In genomic region chr12:120972870-120973543, GRCh38 we compare ENCODE assay signal across 14 cellular contexts. TPM values are rescaled to one million over a fixed set of nuclear protein-coding genes. Genes with fewer than 3 reads are reported as not detected.
A peak's percentile ranks its signal among the peaks of the same experiment; 100 is the strongest.
DNase-seq lines count a peak whose midpoint lies in the region; ATAC-seq and TF ChIP-seq lines count a peak whose summit lies in the region.
"Had no signal": no experiment of that assay in that cellular context is flagged by ENCODE, and none has a peak within 500 bp of the region (broad histone marks: within the 10 kb centered on the region; RNA-seq: fewer than 3 reads in every experiment).

No MANE protein-coding gene starts in this region.

- ATAC-seq in GM23338: peak; percentile 89
- ATAC-seq in GM18858 (IDR thresholded peaks at IDR 0.05; ENCODE audit: unreplicated experiment): no peak
- ATAC-seq: T-helper 17 cell had no signal

- H4K20me1 ChIP-seq in GM23338 (replicated peaks; ENCODE audit: insufficient read depth) (no peaks in the 10 kb centered on the region), hepatocyte (ENCODE audit: insufficient read depth, poor library complexity, severe bottlenecking) (peaks cover 5% of the 10 kb centered on the region), neural progenitor cell (ENCODE audit: low read depth) (no peaks in the 10 kb centered on the region)

- no peaks in the 10 kb centered on the region for H3F3A ChIP-seq in GM23338 (replicated peaks; ENCODE audit: low read depth)
- H3F3A ChIP-seq in neural progenitor cell (ENCODE audit: low read depth): peaks cover 9% of the 10 kb centered on the region

- H3K4me3 ChIP-seq in GM23338 (no peak overlapping the region), hepatocyte (no peak overlapping the region), neural progenitor cell (no peak overlapping the region)
- H3K4me3 ChIP-seq: smooth muscle cell had no signal

- peak; percentile 91 for DNase-seq in GM23338 (ENCODE audit: low spot score)
- DNase-seq in NCI-H510A (lab: John Stamatoyannopoulos, UW): peak; percentile 61
- DNase-seq in hepatocyte (ENCODE audit: low spot score): peak; percentile 55
- peak; percentile 76 for DNase-seq in neural progenitor cell (ENCODE audit: low spot score)
- no peak for DNase-seq in activated naive CD4-positive, alpha-beta T cell treated with anti-CD3 and anti-CD28 coated beads, Interleukin-2, amount 50 U/mL, for 16 hours
- DNase-seq in NCI-H446 (lab: John Stamatoyannopoulos, UW): no peak
- DNase-seq in glutamatergic neuron: no peak
- DNase-seq: activated naive CD8-positive, alpha-beta T cell treated with anti-CD3 and anti-CD28 coated beads for 36 hours; CD4-positive, CD25-positive, alpha-beta regulatory T cell; T-helper 17 cell had no signal

- H3K4me2 ChIP-seq in GM23338 (no peak overlapping the region), hepatocyte (peak overlapping the region; percentile 26), neural progenitor cell (no peak overlapping the region)
- H3K4me2 ChIP-seq: smooth muscle cell had no signal

- H3K27me3 ChIP-seq in GM23338 (ENCODE audit: insufficient read depth) (no peaks in the 10 kb centered on the region), hepatocyte (no peaks in the 10 kb centered on the region), neural progenitor cell (no peaks in the 10 kb centered on the region)

- H3K4me3 Mint-ChIP-seq in GM23338 (no peak overlapping the region; the same call in 1 of the 3 replicates), neural progenitor cell (peak overlapping the region; percentile 52), glutamatergic neuron (ENCODE audit: unreplicated experiment) (no peak overlapping the region)
- H3K4me3 Mint-ChIP-seq: activated naive CD8-positive, alpha-beta T cell treated with anti-CD3 and anti-CD28 coated beads for 36 hours; T-helper 17 cell had no signal

- H3K9me3 ChIP-seq in hepatocyte (ENCODE audit: low read depth): no peaks in the 10 kb centered on the region
- H3K9me3 ChIP-seq in neural progenitor cell (ENCODE audit: low read depth): no peaks in the 10 kb centered on the region

- H3K36me3 ChIP-seq in GM23338 (ENCODE audit: insufficient read depth) (no peaks in the 10 kb centered on the region), hepatocyte (replicated peaks; ENCODE audit: insufficient read depth, low read depth) (no peaks in the 10 kb centered on the region), neural progenitor cell (no peaks in the 10 kb centered on the region)

- no peaks in the 10 kb centered on the region for H3K36me3 Mint-ChIP-seq in GM23338 (ENCODE audit: low read depth)
- H3K36me3 Mint-ChIP-seq in neural progenitor cell: no peaks in the 10 kb centered on the region
- no peaks in the 10 kb centered on the region for H3K36me3 Mint-ChIP-seq in glutamatergic neuron (ENCODE audit: unreplicated experiment)
- H3K36me3 Mint-ChIP-seq: activated naive CD8-positive, alpha-beta T cell treated with anti-CD3 and anti-CD28 coated beads for 36 hours; CD4-positive, CD25-positive, alpha-beta regulatory T cell had no signal

- no peaks in the 10 kb centered on the region for H3K79me2 ChIP-seq in GM23338 (replicated peaks; ENCODE audit: insufficient read depth)
- H3K79me2 ChIP-seq in hepatocyte: peaks cover 22% of the 10 kb centered on the region
- H3K79me2 ChIP-seq in neural progenitor cell (ENCODE audit: low read depth): no peaks in the 10 kb centered on the region

- peak overlapping the region; percentile 94 for H3K27ac Mint-ChIP-seq in GM23338
- peak overlapping the region; percentile 98 for H3K27ac Mint-ChIP-seq in neural progenitor cell
- H3K27ac Mint-ChIP-seq in glutamatergic neuron (ENCODE audit: unreplicated experiment): no peak overlapping the region
- H3K27ac Mint-ChIP-seq: activated naive CD8-positive, alpha-beta T cell treated with anti-CD3 and anti-CD28 coated beads for 36 hours; CD4-positive, CD25-positive, alpha-beta regulatory T cell; T-helper 17 cell had no signal

- H2AFZ ChIP-seq in GM23338 (peak overlapping the region; percentile 6; the same call in 1 of the 2 replicates), hepatocyte (no peak overlapping the region), neural progenitor cell (replicated peaks) (no peak overlapping the region)

- H3K27ac ChIP-seq in GM23338 (ENCODE audit: low read depth) (peak overlapping the region; percentile 52), hepatocyte (peak overlapping the region; percentile 34), neural progenitor cell (no peak overlapping the region)

- H3K4me1 ChIP-seq in GM23338 (ENCODE audit: insufficient read depth) (no peaks in the 10 kb centered on the region; the same call in 1 of the 2 replicates), hepatocyte (ENCODE audit: insufficient read depth) (no peaks in the 10 kb centered on the region), neural progenitor cell (no peaks in the 10 kb centered on the region)

- TF ChIP-seq CTCF in GM23338 (conservative IDR thresholded peaks at IDR 0.05; ENCODE audit: low read depth in 2 of 2) (no peak), hepatocyte (IDR thresholded peaks at IDR 0.05; ENCODE audit: poor library complexity) (no peak), neural progenitor cell (IDR thresholded peaks at IDR 0.05) (no peak), glutamatergic neuron (IDR thresholded peaks at IDR 0.05; ENCODE audit: partially characterized antibody, unreplicated experiment) (no peak)

- H3K9ac ChIP-seq in neural progenitor cell: no peak overlapping the region

- H3K9me3 Mint-ChIP-seq in GM23338: no peaks in the 10 kb centered on the region
- no peaks in the 10 kb centered on the region for H3K9me3 Mint-ChIP-seq in neural progenitor cell
- H3K9me3 Mint-ChIP-seq in glutamatergic neuron (ENCODE audit: unreplicated experiment): peaks cover 3% of the 10 kb centered on the region
- H3K9me3 Mint-ChIP-seq: activated naive CD8-positive, alpha-beta T cell treated with anti-CD3 and anti-CD28 coated beads for 36 hours; CD4-positive, CD25-positive, alpha-beta regulatory T cell had no signal

- no peaks in the 10 kb centered on the region for H3K9me2 ChIP-seq in GM23338 (ENCODE audit: insufficient read depth)
- H3K9me2 ChIP-seq in hepatocyte (replicated peaks; ENCODE audit: insufficient read depth): no peaks in the 10 kb centered on the region

- H3K27me3 Mint-ChIP-seq in GM23338 (ENCODE audit: insufficient read depth, low read depth, poor library complexity): peaks cover 8% of the 10 kb centered on the region
- peaks cover 6% of the 10 kb centered on the region for H3K27me3 Mint-ChIP-seq in neural progenitor cell (ENCODE audit: insufficient read depth, low read depth)
- H3K27me3 Mint-ChIP-seq in glutamatergic neuron (ENCODE audit: unreplicated experiment): peaks cover 3% of the 10 kb centered on the region
- H3K27me3 Mint-ChIP-seq: activated naive CD8-positive, alpha-beta T cell treated with anti-CD3 and anti-CD28 coated beads for 36 hours; T-helper 17 cell had no signal

- 48% methylated on average over 10 of the region's 10 CpGs for WGBS in hepatocyte (ENCODE audit: low lambda C conversion rate, missing lambda C conversion rate)

- H3K4me1 Mint-ChIP-seq in GM23338: peaks cover 16% of the 10 kb centered on the region
- peaks cover 31% of the 10 kb centered on the region for H3K4me1 Mint-ChIP-seq in neural progenitor cell
- H3K4me1 Mint-ChIP-seq in glutamatergic neuron (ENCODE audit: low read depth, unreplicated experiment): no peaks in the 10 kb centered on the region
- H3K4me1 Mint-ChIP-seq: T-helper 17 cell had no signal

TF ChIP-seq in GM23338, 12 proteins besides CTCF, POLR2A, EP300 and RAD21 (continues in another document):
- TF ChIP-seq POLR2AphosphoS5 (IDR thresholded peaks at IDR 0.05; ENCODE audit: low read depth): no peak
- TF ChIP-seq JUNB (IDR thresholded peaks at IDR 0.05; ENCODE audit: unreplicated experiment): no peak

RNA-seq across cellular contexts. Expression of gene HNF1A, which starts 5.3 kb away (rescaled TPM):
- not detected in 2 replicates for total RNA-seq in GM23338 (2014; rRNA removed; shearing (Covaris generic))
- polyA plus RNA-seq in GM23338 (2016; fragmentation: Nextera tagmentation; extraction: Ambion mirVana) (0.10 and 0.11 TPM in 2 replicates), hepatocyte (17.0 and 23.9 TPM in 2 replicates)
- total RNA-seq in hepatocyte (13.2 and 16.7 TPM in 2 replicates), neural progenitor cell (ENCODE audit: low replicate concordance) (not detected in 2 replicates), glutamatergic neuron (ENCODE audit: unreplicated experiment) (not detected)
- total RNA-seq: activated naive CD8-positive, alpha-beta T cell treated with anti-CD3 and anti-CD28 coated beads for 36 hours; CD4-positive, CD25-positive, alpha-beta regulatory T cell; glomerular endothelial cell; T-helper 17 cell; ureter had no signal
- polyA plus RNA-seq: CD4-positive, CD25-positive, alpha-beta regulatory T cell; smooth muscle cell had no signal

RNA-seq across cellular contexts. Expression of gene C12orf43, which starts 43.3 kb away (rescaled TPM):
- total RNA-seq in GM23338 (2014; rRNA removed; shearing (Covaris generic)): 9.8 and 15.2 TPM in 2 replicates
- 19.6 and 20.7 TPM in 2 replicates for polyA plus RNA-seq in GM23338 (2016; fragmentation: Nextera tagmentation; extraction: Ambion mirVana)
- 11.8 and 17.8 TPM in 2 replicates for total RNA-seq in hepatocyte
- 9.2 and 11.3 TPM in 2 replicates for polyA plus RNA-seq in hepatocyte
- 12.8 and 18.8 TPM in 2 replicates for total RNA-seq in neural progenitor cell (ENCODE audit: low replicate concordance)
- total RNA-seq in glutamatergic neuron (ENCODE audit: unreplicated experiment): 20.2 TPM

Comparison
In these comparisons a context has a peak if more than half of its experiments do, and no peak if none do; other contexts are left out.
1. DNase-seq: peak in GM23338 (single experiment), NCI-H510A (single experiment), hepatocyte (single experiment) and neural progenitor cell (single experiment); none in activated naive CD4-positive, alpha-beta T cell treated with anti-CD3 and anti-CD28 coated beads, Interleukin-2, amount 50 U/mL, for 16 hours (single experiment), NCI-H446 (0 of 2) and glutamatergic neuron (single experiment).
2. RNA of gene HNF1A, which starts 5.3 kb away (total RNA-seq): 13.2 to 16.7 TPM in hepatocyte; not detected in GM23338, not detected in neural progenitor cell and not detected in glutamatergic neuron (single experiment); every median in the first group is over 10 times any median in the second.